8 cellular contexts compared by ENCODE assay signal in genomic region chr6:32894085-32895005, GRCh38. TPM values are rescaled to one million over a fixed set of nuclear protein-coding genes. Genes with fewer than 3 reads are reported as not detected.
DNase-seq lines count a peak whose midpoint lies in the region; ATAC-seq, FAIRE-seq and TF ChIP-seq lines count a peak whose summit lies in the region.

No MANE protein-coding gene starts in this region.

- no peaks in the 10 kb centered on the region for H3K27me3 ChIP-seq in right atrium auricular region
- H3K27me3 ChIP-seq in psoas muscle (ENCODE audit: insufficient read depth in 3 of 3, low read length in 2 of 3): no peaks in the 10 kb centered on the region

- H3K27ac Mint-ChIP-seq in T-cell: peak overlapping the region; percentile 95

- peak; percentile 95 for DNase-seq in GM13977 (ENCODE audit: low spot score)
- DNase-seq in NCI-H146 (lab: John Stamatoyannopoulos, UW): peak; percentile 93
- DNase-seq in T-cell: peak; percentile 81 to 98 (median 90)
- DNase-seq in amygdala (lab: John Stamatoyannopoulos, UW): peak; percentile 34 to 94 (median 84)
- peak; percentile 94 for DNase-seq in right atrium auricular region (ENCODE audit: low spot score)
- peak; percentile 92 to 95 for DNase-seq in psoas muscle
- DNase-seq in urothelium cell line (ENCODE audit: low spot score): peak; percentile 99

- peak overlapping the region; percentile 98 to 99 (median 99) for H3K4me3 Mint-ChIP-seq in T-cell

- H3K4me1 ChIP-seq in right atrium auricular region (peaks cover 0 to 20% of the 10 kb centered on the region in 2 donors), psoas muscle (no peaks in the 10 kb centered on the region)

- in situ Hi-C loops in GM13977 (cut with MboI; ENCODE audit: low pct_unique_long_range_greater_than_20kb, low sequenced_read_pairs, unreplicated experiment): no loop called here

- TF ChIP-seq CTCF in GM13977 (IDR thresholded peaks at IDR 0.05; ENCODE audit: extremely low read depth, insufficient read depth, missing control alignments): no peak
- TF ChIP-seq CTCF in right atrium auricular region (IDR thresholded peaks at IDR 0.05): peak in 1 of 2 donors; percentile 4
- TF ChIP-seq CTCF in psoas muscle (IDR thresholded peaks at IDR 0.05): no peak

- H3K9me3 ChIP-seq in right atrium auricular region: no peaks in the 10 kb centered on the region
- H3K9me3 ChIP-seq in psoas muscle: no peaks in the 10 kb centered on the region

- no peaks in the 10 kb centered on the region for H3K36me3 Mint-ChIP-seq in T-cell

- H3K36me3 ChIP-seq in right atrium auricular region (no peaks in the 10 kb centered on the region), psoas muscle (ENCODE audit: insufficient read depth in 1 of 2, low read depth in 1 of 2) (no peaks in the 10 kb centered on the region)

- H3K4me3 ChIP-seq in right atrium auricular region: peak overlapping the region; percentile 74 to 75
- peak overlapping the region; percentile 72 for H3K4me3 ChIP-seq in psoas muscle

- H3K27me3 Mint-ChIP-seq in T-cell: no peaks in the 10 kb centered on the region

- POLR2A ChIA-PET in T-cell (lab: Charles Lee): interaction anchor here (0.6 to 1.6 kb wide), 3 partner anchors 39 to 78 kb away, joined by 4 to 17 read pairs (median 5); no protein-coding TSS in a partner anchor

- H3K4me1 Mint-ChIP-seq in T-cell: peaks cover 36 to 49% (median 42%) of the 10 kb centered on the region in 3 donors

- H3K27ac ChIP-seq in right atrium auricular region (peak overlapping the region; percentile 88 to 90), psoas muscle (peak overlapping the region; percentile 68)

- peak; percentile 97 for ATAC-seq in HG02870 (IDR thresholded peaks at IDR 0.05; ENCODE audit: unreplicated experiment)
- ATAC-seq in T-cell (replicated peaks in 1 of 4): peak; percentile 97 to 99 (median 98)
- ATAC-seq in psoas muscle: peak; percentile 100

- peak; percentile 90 for FAIRE-seq in urothelium cell line (lab: Jason Lieb, UNC)

- WGBS in psoas muscle, 3 donors: 0% methylated on average over 58 to 61 of the region's 61 CpGs

- CTCF ChIA-PET in T-cell (lab: Charles Lee): interaction anchor here in 1 of 2 donors (0.8 to 1.5 kb wide), 11 partner anchors 9 to 90 kb away, joined by 3 to 9 read pairs (median 5); partner anchors contain the start of genes HLA-DMA and TAP2

- intact Hi-C loops in psoas muscle (cut with DNase I): loop anchor here in 1 of 2 donors (5.0 kb wide), 1 partner anchor 48 kb away; the partner anchor contains the start of gene HLA-DMB

- H3K9me3 Mint-ChIP-seq in T-cell: no peaks in the 10 kb centered on the region

RNA-seq across cellular contexts. Expression of gene PSMB9, which starts 40.4 kb away (rescaled TPM):
- total RNA-seq in T-cell: 100 to 1,000 TPM; 110 to 173 (median 134) TPM
- 10 to 100 TPM; 10.9 to 17.6 TPM for total RNA-seq in right atrium auricular region
- total RNA-seq in psoas muscle: 10 to 100 TPM in 2 of 4 donors, 1 to 10 TPM in 2; 6.6 to 10.5 (median 10.0) TPM
- polyA plus RNA-seq in psoas muscle: 10 to 100 TPM in 2 of 3 donors, 1 to 10 TPM in 1; 8.0 to 18.0 (median 13.2) TPM

RNA-seq across cellular contexts. Expression of gene TAP1, which starts 40.8 kb away (rescaled TPM):
- total RNA-seq in T-cell: 100 to 1,000 TPM; 117 to 163 (median 147) TPM
- 10 to 100 TPM; 11.9 to 26.5 TPM for total RNA-seq in right atrium auricular region
- total RNA-seq in psoas muscle: 10 to 100 TPM; 14.1 to 23.5 (median 16.8) TPM
- polyA plus RNA-seq in psoas muscle: 10 to 100 TPM; 15.2 to 21.7 (median 17.7) TPM

RNA-seq across cellular contexts. Expression of gene HLA-DMB, which starts 46.5 kb away (rescaled TPM):
- 10 to 100 TPM in 3 of 5 donors, 1 to 10 TPM in 2; 8.8 to 30.6 (median 10.6) TPM for total RNA-seq in T-cell
- total RNA-seq in right atrium auricular region: 10 to 100 TPM in 1 of 2 donors, 1 to 10 TPM in 1; 3.6 to 12.9 TPM
- total RNA-seq in psoas muscle: 1 to 10 TPM; 1.4 to 7.6 (median 3.6) TPM
- 1 to 10 TPM; 2.8 to 3.1 (median 2.9) TPM for polyA plus RNA-seq in psoas muscle

RNA-seq across cellular contexts. Expression of gene PSMB8, which starts 50.5 kb away (rescaled TPM):
- total RNA-seq in T-cell: 100 to 1,000 TPM; 131 to 171 (median 150) TPM
- total RNA-seq in right atrium auricular region: 10 to 100 TPM; 15.4 to 29.2 TPM
- 10 to 100 TPM in 3 of 4 donors, 1 to 10 TPM in 1; 7.0 to 10.8 (median 10.2) TPM for total RNA-seq in psoas muscle
- 10 to 100 TPM in 2 of 3 donors, 1 to 10 TPM in 1; 7.7 to 19.2 (median 14.2) TPM for polyA plus RNA-seq in psoas muscle

RNA-seq across cellular contexts. Expression of gene TAP2, which starts 55.8 kb away (rescaled TPM):
- total RNA-seq in T-cell (100 to 1,000 TPM; 116 to 147 (median 140) TPM), right atrium auricular region (1 to 10 TPM; 3.4 to 6.3 TPM), psoas muscle (10 to 100 TPM; 13.6 to 18.5 (median 16.5) TPM)
- 10 to 100 TPM in 1 of 3 donors, 1 to 10 TPM in 2; 7.6 to 16.6 (median 7.7) TPM for polyA plus RNA-seq in psoas muscle

Comparison
In these comparisons a context has a peak if more than half of its experiments do, and no peak if none do; other contexts are left out.
1. Peak in every context shown above with its lines: DNase-seq, ATAC-seq, H3K4me3 ChIP-seq and H3K27ac ChIP-seq.
2. RNA of gene PSMB9, which starts 40.4 kb away (total RNA-seq): 110 to 173 TPM in T-cell; 10.9 to 17.6 TPM in right atrium auricular region and 6.6 to 10.5 TPM in psoas muscle; every median in the first group is over 4 times any median in the second.
3. RNA of gene TAP1, which starts 40.8 kb away (total RNA-seq): 117 to 163 TPM in T-cell; 11.9 to 26.5 TPM in right atrium auricular region and 14.1 to 23.5 TPM in psoas muscle; every median in the first group is over 4 times any median in the second.